Comparison of ENCODE assay signal across 8 cellular contexts in genomic region chr14:54564799-54565235, GRCh38. TPM values are rescaled to one million over a fixed set of nuclear protein-coding genes. Genes with fewer than 3 reads are reported as not detected.
DNase-seq lines count a peak whose midpoint lies in the region; ATAC-seq and TF ChIP-seq lines count a peak whose summit lies in the region.

No MANE protein-coding gene starts in this region.

- DNase-seq in activated CD4-positive, alpha-beta T cell treated with anti-CD3 and anti-CD28 coated beads, Interleukin-2, amount 10 ng/mL, durations not matched to agents 24 days and 14 days, result no peak
- DNase-seq in activated CD4-positive, alpha-beta T cell treated with anti-CD3 and anti-CD28 coated beads for 1 hour, result no peak
- DNase-seq in M059J (ENCODE audit: low read depth) (peak; percentile 79), amniotic epithelial cell (ENCODE audit: low read depth) (peak; percentile 78), hepatic stellate cell (ENCODE audit: low spot score) (peak; percentile 72), sigmoid colon (peak; percentile 69)

- peaks cover 0 to 27% (median 13%) of the 10 kb centered on the region in 4 donors for H3K4me1 ChIP-seq in sigmoid colon

- no peak for TF ChIP-seq POLR2A in sigmoid colon (IDR thresholded peaks at IDR 0.05)

- TF ChIP-seq EP300 in sigmoid colon (IDR thresholded peaks at IDR 0.05), result no peak

- intact Hi-C loops in activated CD4-positive, alpha-beta T cell treated with anti-CD3 and anti-CD28 coated beads, Interleukin-2, amount 10 ng/mL, durations not matched to agents 24 days and 14 days (cut with micrococcal nuclease), result loop anchor here (1.0 to 5.0 kb wide), 8 partner anchors 62 to 417 kb away; partner anchors contain the start of gene GCH1
- intact Hi-C loops in sigmoid colon (cut with DNase I), result loop anchor here (1.0 to 2.0 kb wide), 2 partner anchors 208 to 242 kb away; no protein-coding TSS in a partner anchor

- peak in 1 of 4 experiments; percentile 9 for TF ChIP-seq CTCF in sigmoid colon (IDR thresholded peaks at IDR 0.05)

- no peaks in the 10 kb centered on the region for H3K9me3 ChIP-seq in sigmoid colon

- WGBS in sigmoid colon, 2 donors, result 0 to 1% methylated on average over 18 of the region's 18 CpGs

- peak overlapping the region; percentile 94 to 100 (median 98) for H3K27ac ChIP-seq in sigmoid colon

- ATAC-seq in HG03457 (IDR thresholded peaks at IDR 0.05; ENCODE audit: unreplicated experiment) (no peak), HG03280 (IDR thresholded peaks at IDR 0.05; ENCODE audit: unreplicated experiment) (no peak)

- H3K36me3 ChIP-seq in sigmoid colon, result no peaks in the 10 kb centered on the region

- H3K4me1 Mint-ChIP-seq in activated CD4-positive, alpha-beta T cell treated with anti-CD3 and anti-CD28 coated beads, Interleukin-2, amount 10 ng/mL, durations not matched to agents 24 days and 14 days, result peaks cover 21% of the 10 kb centered on the region

- H3K27me3 Mint-ChIP-seq in activated CD4-positive, alpha-beta T cell treated with anti-CD3 and anti-CD28 coated beads, Interleukin-2, amount 10 ng/mL, durations not matched to agents 24 days and 14 days, result peaks cover 43% of the 10 kb centered on the region

- H3K4me3 Mint-ChIP-seq in activated CD4-positive, alpha-beta T cell treated with anti-CD3 and anti-CD28 coated beads, Interleukin-2, amount 10 ng/mL, durations not matched to agents 24 days and 14 days, result peak overlapping the region; percentile 81

- H3K4me3 ChIP-seq in sigmoid colon, result peak overlapping the region; percentile 50 to 93 (median 74)

- no peaks in the 10 kb centered on the region for H3K27me3 ChIP-seq in sigmoid colon

- no peaks in the 10 kb centered on the region for H3K36me3 Mint-ChIP-seq in activated CD4-positive, alpha-beta T cell treated with anti-CD3 and anti-CD28 coated beads, Interleukin-2, amount 10 ng/mL, durations not matched to agents 24 days and 14 days (ENCODE audit: low read depth)

- H3K27ac Mint-ChIP-seq in activated CD4-positive, alpha-beta T cell treated with anti-CD3 and anti-CD28 coated beads, Interleukin-2, amount 10 ng/mL, durations not matched to agents 24 days and 14 days, result peak overlapping the region; percentile 32

- H3K9me3 Mint-ChIP-seq in activated CD4-positive, alpha-beta T cell treated with anti-CD3 and anti-CD28 coated beads, Interleukin-2, amount 10 ng/mL, durations not matched to agents 24 days and 14 days, result no peaks in the 10 kb centered on the region

RNA-seq across cellular contexts. Expression of gene SAMD4A, which starts 2.1 kb away (rescaled TPM):
- 4.6 and 5.7 TPM in 2 replicates for total RNA-seq in activated CD4-positive, alpha-beta T cell treated with anti-CD3 and anti-CD28 coated beads, Interleukin-2, amount 10 ng/mL, durations not matched to agents 24 days and 14 days
- total RNA-seq in M059J (2014; rRNA removed; shearing (Covaris generic)), result 3.8 and 7.7 TPM in 2 replicates
- total RNA-seq in sigmoid colon, result 100 to 1,000 TPM in 2 of 4 donors, 10 to 100 TPM in 2; 79.8 to 135 (median 105) TPM
- polyA plus RNA-seq in sigmoid colon, result 1 to 10 TPM; 4.2 to 7.8 (median 5.9) TPM

RNA-seq across cellular contexts. Expression of gene CGRRF1, which starts 55.1 kb away (rescaled TPM):
- total RNA-seq in activated CD4-positive, alpha-beta T cell treated with anti-CD3 and anti-CD28 coated beads, Interleukin-2, amount 10 ng/mL, durations not matched to agents 24 days and 14 days, result 7.8 and 11.9 TPM in 2 replicates
- total RNA-seq in M059J (2014; rRNA removed; shearing (Covaris generic)), result 13.0 and 13.9 TPM in 2 replicates
- total RNA-seq in sigmoid colon, result 10 to 100 TPM; 16.8 to 52.8 (median 34.1) TPM
- polyA plus RNA-seq in sigmoid colon, result 10 to 100 TPM; 11.6 to 21.5 (median 13.2) TPM

Comparison
In these comparisons a context has a peak if more than half of its experiments do, and no peak if none do; other contexts are left out.
1. DNase-seq: peak in M059J (single experiment), amniotic epithelial cell (single experiment), hepatic stellate cell (single experiment) and sigmoid colon (single experiment); none in activated CD4-positive, alpha-beta T cell treated with anti-CD3 and anti-CD28 coated beads, Interleukin-2, amount 10 ng/mL, durations not matched to agents 24 days and 14 days (single experiment) and activated CD4-positive, alpha-beta T cell treated with anti-CD3 and anti-CD28 coated beads for 1 hour (single experiment).